ENCODE assay signal across 8 cellular contexts in the genomic region with DNA sequence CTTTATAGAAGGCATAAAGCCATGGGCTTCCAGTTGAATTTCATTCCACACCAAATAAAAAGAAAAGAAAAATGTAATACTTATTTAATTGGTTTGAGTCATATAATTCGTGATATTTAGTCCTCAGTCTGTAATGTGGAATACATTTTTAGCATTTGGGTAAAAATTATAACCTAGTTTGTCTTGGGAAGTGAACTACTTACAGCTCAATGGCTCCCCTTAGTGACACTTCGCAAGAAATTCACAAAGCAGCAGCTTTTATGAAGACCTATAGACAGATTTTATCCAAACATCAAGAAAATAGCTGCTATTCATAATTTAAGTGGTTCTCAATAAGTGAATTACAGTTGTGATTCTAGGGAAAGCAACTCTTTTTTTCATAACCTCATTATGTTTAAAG.
DNase-seq lines count a peak whose midpoint lies in the region; ATAC-seq and TF ChIP-seq lines count a peak whose summit lies in the region.

No MANE protein-coding gene starts in this region.

- POLR2A ChIA-PET in naive thymus-derived CD8-positive, alpha-beta T cell (lab: Charles Lee), result no interaction called here

- no peak overlapping the region for H3K27ac Mint-ChIP-seq in naive thymus-derived CD8-positive, alpha-beta T cell

- peak; percentile 22 to 48 (median 37) for TF ChIP-seq CTCF in gastroesophageal sphincter (IDR thresholded peaks at IDR 0.05)

- H4K20me1 ChIP-seq in GM23248 (ENCODE audit: insufficient read depth), result no peaks in the 10 kb centered on the region

- DNase-seq in AG08395 (ENCODE audit: low spot score) (peak; percentile 40), GM23248 (peak; percentile 80), RPMI7951 (ENCODE audit: low read depth) (peak; percentile 39), GF-D8 (lab: John Stamatoyannopoulos, UW) (no peak), globus pallidus (ENCODE audit: low spot score) (no peak)
- no peak for DNase-seq in naive thymus-derived CD8-positive, alpha-beta T cell

- H3K4me1 ChIP-seq in GM23248 (ENCODE audit: insufficient read depth) (peaks cover 29% of the 10 kb centered on the region), gastroesophageal sphincter (peaks cover 4 to 35% (median 16%) of the 10 kb centered on the region in 3 donors)

- H3K27ac ChIP-seq in GM23248 (no peak overlapping the region), gastroesophageal sphincter (no peak overlapping the region)

- WGBS in GM23248 (ENCODE audit: low coverage in 1 of 2, low lambda C conversion rate in 2 of 2, missing lambda C conversion rate in 2 of 2), 2 experiments, result 0 to 4% methylated on average over 2 of the region's 2 CpGs
- 32 to 36% methylated on average over 2 of the region's 2 CpGs for WGBS in gastroesophageal sphincter (ENCODE audit: low coverage in 1 of 2), 2 donors

- no peak overlapping the region for H3K4me2 ChIP-seq in GM23248 (ENCODE audit: unreplicated experiment)

- no peaks in the 10 kb centered on the region for H3K4me1 Mint-ChIP-seq in naive thymus-derived CD8-positive, alpha-beta T cell

- H2AFZ ChIP-seq in GM23248, result no peak overlapping the region

- no peak overlapping the region for H3K9ac ChIP-seq in GM23248

- H3K27me3 ChIP-seq in GM23248 (replicated peaks; ENCODE audit: insufficient read depth) (no peaks in the 10 kb centered on the region), gastroesophageal sphincter (no peaks in the 10 kb centered on the region)

- TF ChIP-seq EP300 in gastroesophageal sphincter (IDR thresholded peaks at IDR 0.05), result no peak

- H3K9me2 ChIP-seq in GM23248 (ENCODE audit: insufficient read depth), result no peaks in the 10 kb centered on the region

- no peaks in the 10 kb centered on the region for H3K36me3 Mint-ChIP-seq in naive thymus-derived CD8-positive, alpha-beta T cell

- peaks cover 23% of the 10 kb centered on the region for H3F3A ChIP-seq in GM23248 (ENCODE audit: insufficient read depth)

- no peaks in the 10 kb centered on the region for H3K36me3 ChIP-seq in GM23248 (ENCODE audit: low read depth)
- H3K36me3 ChIP-seq in gastroesophageal sphincter, result no peaks in the 10 kb centered on the region

- no peaks in the 10 kb centered on the region for H3K79me2 ChIP-seq in GM23248 (ENCODE audit: insufficient read depth)

- no peak for ATAC-seq in gastroesophageal sphincter
- no peak for ATAC-seq in HG02970 (IDR thresholded peaks at IDR 0.05; ENCODE audit: low FRiP score, unreplicated experiment)
- ATAC-seq in naive thymus-derived CD8-positive, alpha-beta T cell, result no peak

- peaks cover 0 to 7% (median 0%) of the 10 kb centered on the region in 5 donors for H3K27me3 Mint-ChIP-seq in naive thymus-derived CD8-positive, alpha-beta T cell

- TF ChIP-seq POLR2A in gastroesophageal sphincter (IDR thresholded peaks at IDR 0.05), result no peak

- H3K4me3 ChIP-seq in GM23248 (no peak overlapping the region), gastroesophageal sphincter (no peak overlapping the region)

- in situ Hi-C loops in GM23248 (cut with MboI), result no loop called here

- H3K4me3 Mint-ChIP-seq in naive thymus-derived CD8-positive, alpha-beta T cell, result no peak overlapping the region

- no peaks in the 10 kb centered on the region for H3K9me3 Mint-ChIP-seq in naive thymus-derived CD8-positive, alpha-beta T cell

- H3K9me3 ChIP-seq in GM23248 (ENCODE audit: low read depth) (no peaks in the 10 kb centered on the region), gastroesophageal sphincter (no peaks in the 10 kb centered on the region)

Comparison
In these comparisons a context has a peak if more than half of its experiments do, and no peak if none do; other contexts are left out.
1. DNase-seq: peak in AG08395 (single experiment), GM23248 (single experiment) and RPMI7951 (single experiment); none in naive thymus-derived CD8-positive, alpha-beta T cell (0 of 10), GF-D8 (single experiment) and globus pallidus (single experiment).